In the genomic region with DNA sequence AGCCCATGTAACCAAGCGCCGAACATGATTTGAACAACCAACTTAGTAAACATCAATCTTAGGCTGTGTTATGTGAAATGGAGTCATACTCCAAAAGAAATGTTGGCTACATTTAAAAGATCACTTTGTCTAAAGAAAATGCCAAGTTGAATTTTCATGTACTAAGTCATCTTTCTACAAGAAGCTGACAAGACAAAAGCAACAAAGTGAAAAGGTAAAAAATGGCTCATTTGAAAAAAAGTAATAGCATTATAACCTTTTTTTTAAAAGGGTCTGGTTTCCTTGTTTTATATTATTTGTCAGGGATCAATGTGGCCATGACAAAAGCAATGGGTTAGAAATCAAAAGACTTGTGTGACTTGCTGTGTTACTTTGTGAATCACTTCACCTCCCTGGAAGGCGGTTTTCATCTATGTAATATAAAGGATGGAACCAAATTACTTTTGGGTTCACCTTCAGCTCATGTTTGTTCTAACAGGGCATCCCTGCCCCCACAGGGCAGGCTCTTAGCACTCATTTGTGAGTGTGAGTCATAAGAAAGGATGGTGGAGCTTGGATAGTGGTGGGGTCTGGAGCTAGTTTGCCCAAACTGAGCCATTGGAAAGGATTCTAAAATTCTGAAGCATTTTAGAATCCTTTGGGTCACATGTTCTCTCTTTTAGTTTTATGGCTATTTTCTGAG, we compare ENCODE assay signal across 11 cellular contexts.
DNase-seq lines count a peak whose midpoint lies in the region; ATAC-seq and TF ChIP-seq lines count a peak whose summit lies in the region.
"Had no signal": no experiment of that assay in that cellular context is flagged by ENCODE, and none has a peak within 500 bp of the region (broad histone marks: within the 10 kb centered on the region; RNA-seq: fewer than 3 reads in every experiment).

No MANE protein-coding gene starts in this region.

- intact Hi-C loops in MCF 10A (cut with micrococcal nuclease), result loop anchor here (1.0 to 5.0 kb wide), 6 partner anchors 129 to 337 kb away; partner anchors contain the start of gene MAML2
- intact Hi-C loops in left ventricle myocardium inferior (cut with micrococcal nuclease), result loop anchor here (2.0 kb wide), 1 partner anchor 287 kb away; the partner anchor contains the start of gene MAML2

- POLR2A ChIA-PET in MCF 10A (lab: Yijun Ruan, JAX), result interaction anchor here (0.6 to 3.5 kb wide), 12 partner anchors 62 to 338 kb away, joined by 3 to 40 read pairs (median 4); partner anchors contain the start of gene MAML2

- no TSS peak for BruUV-seq in MCF 10A (replicated peaks; lab: Mats Ljungman, UMichigan)

- CTCF ChIA-PET in MCF 10A (lab: Yijun Ruan, JAX), result interaction anchor here (0.5 to 9.5 kb wide), 57 partner anchors 7 to 370 kb away, joined by 3 to 200 read pairs (median 4); partner anchors contain the start of genes CCDC82, JRKL and MAML2

- H3K4me1 Mint-ChIP-seq in MCF 10A (ENCODE audit: insufficient read depth, unreplicated experiment) (peaks cover 13% of the 10 kb centered on the region), nephron progenitor cell (peaks cover 36% of the 10 kb centered on the region)

- H3K36me3 Mint-ChIP-seq in MCF 10A (ENCODE audit: insufficient read depth, unreplicated experiment) (no peaks in the 10 kb centered on the region), nephron progenitor cell (ENCODE audit: low read depth) (peaks cover 13% of the 10 kb centered on the region)

- H3K9me3 Mint-ChIP-seq in MCF 10A (ENCODE audit: unreplicated experiment) (no peaks in the 10 kb centered on the region), nephron progenitor cell (no peaks in the 10 kb centered on the region)

- H3K27me3 ChIP-seq in HUES64 (ENCODE audit: insufficient read depth, low read length), result no peaks in the 10 kb centered on the region
- H3K27me3 ChIP-seq in left ventricle myocardium inferior (ENCODE audit: low read depth), result no peaks in the 10 kb centered on the region

- no peak overlapping the region for H3K4me3 Mint-ChIP-seq in MCF 10A (ENCODE audit: unreplicated experiment)
- no peak overlapping the region for H3K4me3 Mint-ChIP-seq in nephron progenitor cell

- H3K27ac ChIP-seq in HUES64 (ENCODE audit: low read depth, low read length), result peak overlapping the region; percentile 86
- no peak overlapping the region for H3K27ac ChIP-seq in left ventricle myocardium inferior (replicated peaks)

- peak; percentile 43 for DNase-seq in AG08396 (ENCODE audit: low spot score)
- DNase-seq in MCF 10A (ENCODE audit: unreplicated experiment), result peak; percentile 53
- no peak for DNase-seq in nephron progenitor cell
- no peak for DNase-seq in NCI-H1436 (lab: John Stamatoyannopoulos, UW)
- DNase-seq in left ventricle myocardium inferior, result no peak
- DNase-seq: central memory CD4-positive, alpha-beta T cell; DMS79 treated with DMSO at 0.1 percent for 48 hours; KBM-7 had no signal

- ATAC-seq in GM21737 (IDR thresholded peaks at IDR 0.05; ENCODE audit: unreplicated experiment), result no peak
- ATAC-seq in HG02870 (IDR thresholded peaks at IDR 0.05; ENCODE audit: unreplicated experiment), result no peak

- H3K9me3 ChIP-seq in HUES64 (ENCODE audit: insufficient read depth, low read depth, low read length) (no peaks in the 10 kb centered on the region), left ventricle myocardium inferior (replicated peaks) (no peaks in the 10 kb centered on the region)

- WGBS in HUES64, result 48% methylated on average over 3 of the region's 3 CpGs

- no peaks in the 10 kb centered on the region for H3K27me3 Mint-ChIP-seq in MCF 10A (ENCODE audit: insufficient read depth, unreplicated experiment)
- H3K27me3 Mint-ChIP-seq in nephron progenitor cell (ENCODE audit: low read depth, poor library complexity), result no peaks in the 10 kb centered on the region

- H3K4me1 ChIP-seq in HUES64 (ENCODE audit: insufficient read depth, low read length) (peaks cover 29% of the 10 kb centered on the region), left ventricle myocardium inferior (peaks cover 30% of the 10 kb centered on the region)

- H3K36me3 ChIP-seq in HUES64 (ENCODE audit: insufficient read depth, low read length), result no peaks in the 10 kb centered on the region
- no peaks in the 10 kb centered on the region for H3K36me3 ChIP-seq in left ventricle myocardium inferior

- no peak for TF ChIP-seq CTCF in MCF 10A (IDR thresholded peaks at IDR 0.05; ENCODE audit: unreplicated experiment)
- TF ChIP-seq CTCF in nephron progenitor cell (IDR thresholded peaks at IDR 0.05), result no peak
- no peak for TF ChIP-seq CTCF in left ventricle myocardium inferior (IDR thresholded peaks at IDR 0.05; ENCODE audit: borderline replicate concordance)

- H3K4me3 ChIP-seq in HUES64 (ENCODE audit: low read length), result peak overlapping the region; percentile 9; the same call in 1 of the 2 replicates
- no peak overlapping the region for H3K4me3 ChIP-seq in left ventricle myocardium inferior

- H3K27ac Mint-ChIP-seq in MCF 10A (ENCODE audit: low read depth, unreplicated experiment) (peak overlapping the region; percentile 61), nephron progenitor cell (peak overlapping the region; percentile 90)

- H3K9ac ChIP-seq in HUES64 (ENCODE audit: low read depth, low read length), result peak overlapping the region; percentile 54; the same call in 1 of the 2 replicates

Comparison
In these comparisons a context has a peak if more than half of its experiments do, and no peak if none do; other contexts are left out.
1. DNase-seq: peak in AG08396 (single experiment) and MCF 10A (single experiment); none in nephron progenitor cell (single experiment), NCI-H1436 (single experiment) and left ventricle myocardium inferior (single experiment).